In genomic region chr13:74246398-74246975, GRCh38 we compare ENCODE assay signal across 8 cellular contexts.
DNase-seq lines count a peak whose midpoint lies in the region; ATAC-seq lines count a peak whose summit lies in the region.
"Had no signal": no experiment of that assay in that cellular context is flagged by ENCODE, and none has a peak within 500 bp of the region (broad histone marks: within the 10 kb centered on the region; RNA-seq: fewer than 3 reads in every experiment).

No MANE protein-coding gene starts in this region.

- peaks cover 99% of the 10 kb centered on the region for H3K4me1 Mint-ChIP-seq in activated naive CD4-positive, alpha-beta T cell treated with anti-CD3 and anti-CD28 coated beads, Interleukin-2, amount 50 U/mL, for 24 hours

- H3K27me3 Mint-ChIP-seq in activated naive CD4-positive, alpha-beta T cell treated with anti-CD3 and anti-CD28 coated beads, Interleukin-2, amount 50 U/mL, for 24 hours, result no peaks in the 10 kb centered on the region

- peak overlapping the region; percentile 87 for H3K27ac Mint-ChIP-seq in activated naive CD4-positive, alpha-beta T cell treated with anti-CD3 and anti-CD28 coated beads, Interleukin-2, amount 50 U/mL, for 24 hours

- peak; percentile 88 for ATAC-seq in left ventricle myocardium superior
- ATAC-seq in HG03439 (IDR thresholded peaks at IDR 0.05; ENCODE audit: unreplicated experiment), result no peak
- no peak for ATAC-seq in GM21367 (IDR thresholded peaks at IDR 0.05; ENCODE audit: unreplicated experiment)

- peak overlapping the region; percentile 79 for H3K4me3 Mint-ChIP-seq in activated naive CD4-positive, alpha-beta T cell treated with anti-CD3 and anti-CD28 coated beads, Interleukin-2, amount 50 U/mL, for 24 hours

- intact Hi-C loops in left ventricle myocardium superior (cut with micrococcal nuclease), result no loop called here

- peaks cover 4% of the 10 kb centered on the region for H3K9me3 Mint-ChIP-seq in activated naive CD4-positive, alpha-beta T cell treated with anti-CD3 and anti-CD28 coated beads, Interleukin-2, amount 50 U/mL, for 24 hours

- peaks cover 13% of the 10 kb centered on the region for H3K36me3 Mint-ChIP-seq in activated naive CD4-positive, alpha-beta T cell treated with anti-CD3 and anti-CD28 coated beads, Interleukin-2, amount 50 U/mL, for 24 hours

- peak; percentile 25 for DNase-seq in NCI-H524 treated with DMSO at 0.1 percent for 48 hours (lab: John Stamatoyannopoulos, UW)
- no peak for DNase-seq in left ventricle myocardium superior
- peak; percentile 5 for DNase-seq in stimulated activated CD8-positive, alpha-beta memory T cell treated with anti-CD3 and anti-CD28 coated beads, Interleukin-12 subunit alpha, Interleukin-12 subunit beta, amount 100 ng/mL, for 4 hours (ENCODE audit: low read depth)
- no peak for DNase-seq in NCI-H446 treated with DMSO at 0.1 percent for 48 hours (lab: John Stamatoyannopoulos, UW)
- DNase-seq: NCI-H446 had no signal

Comparison
In these comparisons a context has a peak if more than half of its experiments do, and no peak if none do; other contexts are left out.
1. DNase-seq: peak in NCI-H524 treated with DMSO at 0.1 percent for 48 hours (single experiment) and stimulated activated CD8-positive, alpha-beta memory T cell treated with anti-CD3 and anti-CD28 coated beads, Interleukin-12 subunit alpha, Interleukin-12 subunit beta, amount 100 ng/mL, for 4 hours (single experiment); none in left ventricle myocardium superior (single experiment) and NCI-H446 treated with DMSO at 0.1 percent for 48 hours (single experiment).